12 cellular contexts compared by ENCODE assay signal in the genomic region with DNA sequence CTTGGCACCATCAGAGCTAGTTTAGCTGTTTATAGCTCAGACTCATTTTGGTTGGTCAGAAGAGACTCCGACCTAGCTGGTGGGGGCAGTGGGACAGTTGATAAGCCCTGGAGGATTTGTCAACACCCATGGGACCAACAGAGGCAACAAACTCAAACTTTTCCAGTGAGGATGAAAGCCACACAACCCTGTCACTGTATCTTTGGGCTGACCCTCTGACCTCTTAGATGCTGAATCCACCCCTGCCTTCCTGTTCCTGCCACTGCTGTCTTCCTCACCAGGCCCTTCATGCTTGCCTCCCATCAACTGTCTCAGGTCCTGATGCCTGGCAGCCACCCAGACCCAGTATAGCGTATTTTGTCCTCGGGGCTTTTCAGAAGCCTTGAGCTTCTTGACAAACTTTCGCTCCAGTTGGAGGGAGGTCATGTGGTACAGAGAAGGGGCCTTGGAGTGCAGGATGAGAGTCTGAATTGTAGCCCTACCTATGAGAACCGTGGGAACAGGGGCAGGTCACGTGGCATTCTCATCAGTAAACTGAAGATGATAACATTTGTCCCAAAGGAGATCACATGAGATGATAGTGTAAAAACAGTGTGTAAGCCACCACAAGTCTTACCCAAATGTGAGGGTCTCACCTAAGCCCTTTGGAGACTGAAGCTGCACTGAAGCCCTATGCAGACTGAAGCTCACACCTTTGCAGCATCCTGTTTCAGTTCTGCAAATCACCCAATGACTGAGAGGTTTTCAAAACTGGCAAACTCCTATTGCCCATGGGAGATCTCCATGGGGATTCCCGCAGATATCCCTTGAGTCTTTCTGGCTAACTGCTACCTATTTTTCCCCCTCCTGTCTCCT.
A peak's percentile ranks its signal among the peaks of the same experiment; 100 is the strongest.
DNase-seq lines count a peak whose midpoint lies in the region; ATAC-seq, FAIRE-seq and TF ChIP-seq lines count a peak whose summit lies in the region.
"Had no signal": no experiment of that assay in that cellular context is flagged by ENCODE, and none has a peak within 500 bp of the region (broad histone marks: within the 10 kb centered on the region; RNA-seq: fewer than 3 reads in every experiment).

No MANE protein-coding gene starts in this region.

- H3K9me3 ChIP-seq in GM12878 (replicated peaks; ENCODE audit: control insufficient read depth, insufficient read depth, low read length) = no peaks in the 10 kb centered on the region
- H3K9me3 ChIP-seq: gastroesophageal sphincter, left ventricle myocardium inferior had no signal

- SMC1A ChIA-PET in GM12878 (lab: Charles Lee; ENCODE audit: uncharacterized antibody, unreplicated experiment) = interaction anchor here (0.6 to 12.1 kb wide), 30 partner anchors 8 to 1591 kb away, joined by 3 to 217 read pairs (median 6); no protein-coding TSS in a partner anchor

- H4K20me1 ChIP-seq in GM12878 (ENCODE audit: control insufficient read depth, insufficient read depth) = no peaks in the 10 kb centered on the region

- DNase-seq in GM12878 (ENCODE audit: low read depth, low spot score) = peak; percentile 95
- DNase-seq in NOMO-1 (lab: John Stamatoyannopoulos, UW; ENCODE audit: unreplicated experiment in 2 of 2) = no peak
- no peak for DNase-seq in activated CD4-positive, alpha-beta T cell treated with anti-CD3 and anti-CD28 coated beads, Interleukin-2, amount 50 U/mL, for 48 hours
- DNase-seq in mesothelial cell of epicardium (ENCODE audit: low spot score in 2 of 2, unreplicated experiment in 2 of 2) = no peak
- DNase-seq in D341Med (ENCODE audit: low spot score) = no peak
- DNase-seq: activated gamma-delta T cell, left ventricle myocardium inferior, NCI-H1048 had no signal

- no peak overlapping the region for H3K4me3 Mint-ChIP-seq in mesothelial cell of epicardium

- WGBS in GM12878 (ENCODE audit: insufficient coverage, insufficient replicate concordance, low lambda C conversion rate, missing lambda C conversion rate) = 7% methylated on average over 7 of the region's 7 CpGs

- intact Hi-C loops in GM12878 (cut with micrococcal nuclease; ENCODE audit: unreplicated experiment) = loop anchor here (1.0 to 10.0 kb wide), 7 partner anchors 15 to 335 kb away; a partner anchor contains a TSS

- TF ChIP-seq EP300 in GM12878 (IDR thresholded peaks at IDR 0.05; ENCODE audit: borderline replicate concordance in 1 of 2, control insufficient read depth in 1 of 2, low read depth in 2 of 2, low read length in 2 of 2) = peak; percentile 91 to 95

- peak overlapping the region; percentile 64 for H3K9ac ChIP-seq in GM12878 (ENCODE audit: control insufficient read depth, insufficient read depth, low read length)

- no peak for TF ChIP-seq CTCF in GM12878 (IDR thresholded peaks at IDR 0.05 in 2 of 3, conservative IDR thresholded peaks at IDR 0.05 in 1 of 3; ENCODE audit: control insufficient read depth in 2 of 3, extremely low read depth in 1 of 3, insufficient read depth in 1 of 3, low read depth in 3 of 3, low read length in 3 of 3)
- no peak for TF ChIP-seq CTCF in mesothelial cell of epicardium (IDR thresholded peaks at IDR 0.05; ENCODE audit: unreplicated experiment)

- H2AFZ ChIP-seq in GM12878 (ENCODE audit: control insufficient read depth, low read depth, low read length) = peak overlapping the region; percentile 61

- no peak for TF ChIP-seq RAD21 in GM12878 (IDR thresholded peaks at IDR 0.05; ENCODE audit: insufficient read depth, low read depth, low read length)

- H3K4me2 ChIP-seq in GM12878 (ENCODE audit: control insufficient read depth, insufficient read depth) = peak overlapping the region; percentile 80

- H3K27me3 Mint-ChIP-seq in mesothelial cell of epicardium (ENCODE audit: low read depth) = peaks cover 69% of the 10 kb centered on the region

- ATAC-seq in GM18858 (IDR thresholded peaks at IDR 0.05; ENCODE audit: unreplicated experiment) = peak; percentile 45
- ATAC-seq in GM21515 (IDR thresholded peaks at IDR 0.05; ENCODE audit: unreplicated experiment) = peak; percentile 65
- peak; percentile 55 for ATAC-seq in HG03095 (IDR thresholded peaks at IDR 0.05; ENCODE audit: unreplicated experiment)
- ATAC-seq in GM12878 = peak; percentile 81
- ATAC-seq: gastroesophageal sphincter had no signal

- peak overlapping the region; percentile 97 for H3K27ac ChIP-seq in GM12878 (ENCODE audit: control insufficient read depth, insufficient read depth)
- H3K27ac ChIP-seq: gastroesophageal sphincter, left ventricle myocardium inferior had no signal

- H3K4me1 ChIP-seq in GM12878 (ENCODE audit: control insufficient read depth, insufficient read depth, low read length) = peaks cover 37% of the 10 kb centered on the region
- H3K4me1 ChIP-seq: gastroesophageal sphincter had no signal

- no peaks in the 10 kb centered on the region for H3K36me3 Mint-ChIP-seq in mesothelial cell of epicardium

- in situ Hi-C loops in GM12878 (cut with MboI) = loop anchor here (5.0 kb wide), 1 partner anchor 155 kb away; no protein-coding TSS in a partner anchor

- no TSS peak for BruUV-seq in GM12878 (replicated peaks; lab: Mats Ljungman, UMichigan)

- FAIRE-seq in GM12878 (lab: Jason Lieb, UNC) = peak; percentile 59

- H3K4me1 Mint-ChIP-seq in mesothelial cell of epicardium = no peaks in the 10 kb centered on the region

- H3K9me3 Mint-ChIP-seq in mesothelial cell of epicardium = no peaks in the 10 kb centered on the region

- TF ChIP-seq POLR2A in GM12878 (IDR thresholded peaks at IDR 0.05; ENCODE audit: low read depth, low read length) = peak; percentile 57; the same call in 1 of the 2 replicates

- H3K79me2 ChIP-seq in GM12878 (ENCODE audit: control insufficient read depth, insufficient read depth, low read length) = no peaks in the 10 kb centered on the region

- RAD21 ChIA-PET in GM12878 (lab: Charles Lee; ENCODE audit: unreplicated experiment) = interaction anchor here (0.6 to 6.8 kb wide), 25 partner anchors 8 to 384 kb away, joined by 3 to 202 read pairs (median 7); a partner anchor contains a TSS

- no peak overlapping the region for H3K4me3 ChIP-seq in GM12878
- H3K4me3 ChIP-seq: gastroesophageal sphincter, left ventricle myocardium inferior had no signal

- no peaks in the 10 kb centered on the region for H3K27me3 ChIP-seq in GM12878 (replicated peaks in 1 of 2; ENCODE audit: control insufficient read depth in 2 of 2, insufficient read depth in 2 of 2, low read length in 1 of 2)
- H3K27me3 ChIP-seq: gastroesophageal sphincter had no signal

- H3K27ac Mint-ChIP-seq in mesothelial cell of epicardium = no peak overlapping the region

- POLR2A ChIA-PET in GM12878 (lab: Charles Lee) = interaction anchor here (0.5 to 5.8 kb wide), 10 partner anchors 11 to 197 kb away, joined by 3 to 69 read pairs (median 8); a partner anchor contains a TSS

- CTCF ChIA-PET in GM12878 (lab: Yijun Ruan, JAX) = interaction anchor here (1.2 to 5.6 kb wide), 14 partner anchors 11 to 193 kb away, joined by 3 to 45 read pairs (median 6); a partner anchor contains a TSS

- no peaks in the 10 kb centered on the region for H3K36me3 ChIP-seq in GM12878 (ENCODE audit: control insufficient read depth in 2 of 2, insufficient read depth in 2 of 2, low read length in 1 of 2)
- H3K36me3 ChIP-seq: gastroesophageal sphincter, left ventricle myocardium inferior had no signal

TF ChIP-seq in GM12878, 131 proteins besides CTCF, POLR2A, EP300 and RAD21 (continues in another document):
- TF ChIP-seq GATAD2B (conservative IDR thresholded peaks at IDR 0.05; ENCODE audit: low read depth) = peak; percentile 98
- TF ChIP-seq CBX3 (IDR thresholded peaks at IDR 0.05; ENCODE audit: borderline replicate concordance, low read depth) = no peak
- TF ChIP-seq ZNF274 (IDR thresholded peaks at IDR 0.05; ENCODE audit: insufficient read depth, insufficient read length) = no peak
- no peak for TF ChIP-seq TCF7 (IDR thresholded peaks at IDR 0.05; ENCODE audit: borderline replicate concordance)
- TF ChIP-seq BMI1 (IDR thresholded peaks at IDR 0.05; ENCODE audit: borderline replicate concordance) = peak; percentile 39; the same call in 1 of the 2 replicates
- TF ChIP-seq, protein P1, sequence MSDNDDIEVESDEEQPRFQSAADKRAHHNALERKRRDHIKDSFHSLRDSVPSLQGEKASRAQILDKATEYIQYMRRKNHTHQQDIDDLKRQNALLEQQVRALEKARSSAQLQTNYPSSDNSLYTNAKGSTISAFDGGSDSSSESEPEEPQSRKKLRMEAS (IDR thresholded peaks at IDR 0.05; ENCODE audit: low read depth, low read length) = peak; percentile 58; the same call in 1 of the 2 replicates
- peak; percentile 28; the same call in 1 of the 2 replicates for TF ChIP-seq TAF1 (IDR thresholded peaks at IDR 0.05; ENCODE audit: borderline replicate concordance, low read depth, low read length)
- TF ChIP-seq DPF2 (IDR thresholded peaks at IDR 0.05) = peak; percentile 93
- TF ChIP-seq MEF2B (IDR thresholded peaks at IDR 0.05; ENCODE audit: partially characterized antibody, poor library complexity, severe bottlenecking) = peak; percentile 98
- peak; percentile 94 for TF ChIP-seq IRF4 (IDR thresholded peaks at IDR 0.05; ENCODE audit: low read depth, low read length)
- no peak for TF ChIP-seq SMAD5 (IDR thresholded peaks at IDR 0.05; ENCODE audit: low read depth)
- no peak for TF ChIP-seq NFXL1 (IDR thresholded peaks at IDR 0.05; ENCODE audit: borderline replicate concordance)
- peak; percentile 20; the same call in 1 of the 2 replicates for TF ChIP-seq HDGF (IDR thresholded peaks at IDR 0.05)
- peak; percentile 70; the same call in 1 of the 2 replicates for TF ChIP-seq TBL1XR1 (IDR thresholded peaks at IDR 0.05; ENCODE audit: low read depth, low read length)
- TF ChIP-seq MTA3 (IDR thresholded peaks at IDR 0.05; ENCODE audit: borderline replicate concordance, low read length) = peak; percentile 78; the same call in 1 of the 2 replicates
- peak; percentile 88 for TF ChIP-seq RELA (IDR thresholded peaks at IDR 0.05; ENCODE audit: borderline replicate concordance, partially characterized antibody)
- peak; percentile 85 to 89 for TF ChIP-seq BHLHE40 (IDR thresholded peaks at IDR 0.05; ENCODE audit: borderline replicate concordance in 1 of 2, low read depth in 2 of 2, low read length in 1 of 2)
- peak; percentile 92 for TF ChIP-seq MTA2 (IDR thresholded peaks at IDR 0.05; ENCODE audit: low read depth)
- 0 out of 2 replicates have a peak, but pooled peaks have one; percentile 39 for TF ChIP-seq SMARCA5 (IDR thresholded peaks at IDR 0.05)
- TF ChIP-seq SPI1 (IDR thresholded peaks at IDR 0.05; ENCODE audit: borderline replicate concordance, insufficient read depth, low read depth, low read length) = peak; percentile 98
